Comparison of ENCODE assay signal across 18 cellular contexts in the genomic region with DNA sequence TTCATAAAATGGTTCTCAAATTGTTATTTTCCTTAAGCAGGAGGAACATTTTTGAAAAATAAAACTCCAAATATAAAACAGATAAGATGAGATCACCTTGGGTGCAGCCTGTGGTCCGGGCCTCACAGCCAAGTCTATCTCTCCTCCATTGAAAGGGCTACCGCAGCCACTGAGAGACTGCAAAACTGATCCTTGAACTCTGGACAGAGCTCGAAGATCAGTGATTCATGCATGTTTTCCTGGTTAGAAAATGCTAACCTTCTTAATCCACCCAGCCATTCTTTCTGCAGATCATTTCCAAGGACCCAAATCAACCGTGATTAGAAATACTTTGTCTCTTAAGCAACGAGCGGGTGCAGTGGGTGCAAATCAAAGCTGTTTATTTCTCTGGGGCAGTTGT.
"Had no signal": no experiment of that assay in that cellular context is flagged by ENCODE, and none has a peak within 500 bp of the region (broad histone marks: within the 10 kb centered on the region; RNA-seq: fewer than 3 reads in every experiment).

No MANE protein-coding gene starts in this region.

- H3K27ac ChIP-seq: HL-60, RWPE1, SJCRH30 had no signal

- H3K9me3 ChIP-seq: SJCRH30 had no signal

- H3K27me3 ChIP-seq: SJCRH30 had no signal

- H3K4me1 ChIP-seq: SJCRH30 had no signal

- DNase-seq: KBM-7, MV-4-11, NCI-H1048, NCI-H1105, NCI-H1417, NCI-H1436 treated with DMSO at 0.1 percent for 48 hours, NCI-H1694, NCI-H187 treated with DMSO at 0.1 percent for 48 hours, NCI-H2029 treated with DMSO at 0.1 percent for 48 hours, NCI-H2227 treated with DMSO at 0.1 percent for 48 hours, NCI-H524, NCI-H526 treated with DMSO at 0.1 percent for 48 hours, NCI-H774, SHP77 treated with DMSO at 0.1 percent for 48 hours, SJCRH30 had no signal

- H3K4me3 ChIP-seq: SJCRH30 had no signal

- ATAC-seq: SK-N-SH treated with all-trans-retinoic acid at 6 μM for 48 hours had no signal

- H3K36me3 ChIP-seq: SJCRH30 had no signal
